In genomic region chr3:194303749-194304148, GRCh38 we compare ENCODE assay signal across 10 cellular contexts. TPM values are rescaled to one million over a fixed set of nuclear protein-coding genes. Genes with fewer than 3 reads are reported as not detected.
"Had no signal": no experiment of that assay in that cellular context is flagged by ENCODE, and none has a peak within 500 bp of the region (broad histone marks: within the 10 kb centered on the region; RNA-seq: fewer than 3 reads in every experiment).

No MANE protein-coding gene starts in this region.

- ATAC-seq: GM23338, HCT116, K562 had no signal

- H3K4me1 ChIP-seq: HAP-1 had no signal

- H3K9me3 Mint-ChIP-seq: GM23338 had no signal

- FAIRE-seq: HTR-8/SVneo, K562 had no signal

- H3K36me3 ChIP-seq: HAP-1 had no signal

- H3K4me3 Mint-ChIP-seq: GM23338 had no signal

- H3K9me3 ChIP-seq: HAP-1 had no signal

- H3K4me2 ChIP-seq: GM23338 had no signal

- H3K4me3 ChIP-seq: GM23338, HAP-1, K562 had no signal

- H3K27ac Mint-ChIP-seq: GM23338 had no signal

- H2AFZ ChIP-seq: GM23338 had no signal

- DNase-seq: H7, IMR-90, KG1 had no signal

RNA-seq across cellular contexts. Expression of gene CPN2, which starts 47.4 kb away (rescaled TPM):
- total RNA-seq: H4, HT-29, IMR-90, K562 had no signal
- polyA plus RNA-seq: K562 had no signal
